8 cellular contexts compared by ENCODE assay signal in genomic region chr14:68782091-68782981, GRCh38. TPM values are rescaled to one million over a fixed set of nuclear protein-coding genes. Genes with fewer than 3 reads are reported as not detected.
DNase-seq lines count a peak whose midpoint lies in the region; ATAC-seq and TF ChIP-seq lines count a peak whose summit lies in the region.

No MANE protein-coding gene starts in this region.

- DNase-seq in cardiac septum (ENCODE audit: low spot score) (peak; percentile 50), Right ventricle myocardium superior (no peak), ureter (ENCODE audit: low spot score) (peak; percentile 40), GM13977 (ENCODE audit: low spot score) (no peak), endothelial cell (ENCODE audit: low spot score) (no peak), putamen (ENCODE audit: low spot score) (no peak)
- DNase-seq in activated naive CD4-positive, alpha-beta T cell treated with anti-CD3 and anti-CD28 coated beads, Interleukin-2, amount 50 U/mL, for 16 hours, result peak; percentile 66

- peaks cover 2% of the 10 kb centered on the region for H3K27me3 Mint-ChIP-seq in endothelial cell (ENCODE audit: unreplicated experiment)

- H3K4me1 Mint-ChIP-seq in endothelial cell (ENCODE audit: unreplicated experiment), result peaks cover 54% of the 10 kb centered on the region

- peaks cover 8% of the 10 kb centered on the region for H3K36me3 ChIP-seq in muscle layer of colon (ENCODE audit: insufficient read depth, low read length)

- in situ Hi-C loops in GM13977 (cut with MboI; ENCODE audit: low pct_unique_long_range_greater_than_20kb, low sequenced_read_pairs, unreplicated experiment), result no loop called here

- no peak overlapping the region for H3K9ac ChIP-seq in muscle layer of colon (ENCODE audit: low read length)

- no peaks in the 10 kb centered on the region for H3K9me3 ChIP-seq in muscle layer of colon (ENCODE audit: low read length)

- H3K27ac ChIP-seq in muscle layer of colon (ENCODE audit: low read depth, low read length), result peak overlapping the region; percentile 12

- H3K4me3 Mint-ChIP-seq in endothelial cell (ENCODE audit: unreplicated experiment), result no peak overlapping the region

- H3K27me3 ChIP-seq in muscle layer of colon (ENCODE audit: control insufficient read depth in 1 of 2, insufficient read depth in 2 of 2, low read length in 2 of 2), result no peaks in the 10 kb centered on the region

- H3K4me3 ChIP-seq in muscle layer of colon (ENCODE audit: low read depth in 1 of 2, low read length in 2 of 2), result no peak overlapping the region

- ATAC-seq in Right ventricle myocardium superior (ENCODE audit: poor library complexity), result no peak

- no peak overlapping the region for H3K27ac Mint-ChIP-seq in endothelial cell (ENCODE audit: unreplicated experiment)

- H3K9me3 Mint-ChIP-seq in endothelial cell (ENCODE audit: unreplicated experiment), result no peaks in the 10 kb centered on the region

- intact Hi-C loops in cardiac septum (cut with DNase I), result no loop called here
- intact Hi-C loops in Right ventricle myocardium superior (cut with DNase I), result loop anchor here (10.0 kb wide), 1 partner anchor 98 kb away; no protein-coding TSS in a partner anchor

- TF ChIP-seq CTCF in GM13977 (IDR thresholded peaks at IDR 0.05; ENCODE audit: extremely low read depth, insufficient read depth, missing control alignments) (no peak), endothelial cell (IDR thresholded peaks at IDR 0.05; ENCODE audit: unreplicated experiment) (no peak)

- H3K36me3 Mint-ChIP-seq in endothelial cell (ENCODE audit: low read depth, unreplicated experiment), result peaks cover 8% of the 10 kb centered on the region

- peaks cover 70% of the 10 kb centered on the region for H3K4me1 ChIP-seq in muscle layer of colon (ENCODE audit: insufficient read depth, low read length)

RNA-seq across cellular contexts. Expression of gene ZFP36L1, which starts 10.5 kb away (rescaled TPM):
- total RNA-seq in cardiac septum (69.2 TPM), Right ventricle myocardium superior (45.5 TPM), ureter (393 TPM), endothelial cell (ENCODE audit: unreplicated experiment) (385 TPM)

Comparison
In these comparisons a context has a peak if more than half of its experiments do, and no peak if none do; other contexts are left out.
1. DNase-seq: peak in cardiac septum (single experiment), activated naive CD4-positive, alpha-beta T cell treated with anti-CD3 and anti-CD28 coated beads, Interleukin-2, amount 50 U/mL, for 16 hours (single experiment) and ureter (single experiment); none in Right ventricle myocardium superior (single experiment), GM13977 (single experiment), endothelial cell (single experiment) and putamen (single experiment).